Comparison of ENCODE assay signal across 8 cellular contexts in genomic region chr16:71722801-71723536, GRCh38. TPM values are rescaled to one million over a fixed set of nuclear protein-coding genes. Genes with fewer than 3 reads are reported as not detected.
DNase-seq lines count a peak whose midpoint lies in the region; ATAC-seq and TF ChIP-seq lines count a peak whose summit lies in the region.

No MANE protein-coding gene starts in this region.

- ATAC-seq in GM18519 (IDR thresholded peaks at IDR 0.05; ENCODE audit: low FRiP score, unreplicated experiment) (peak; percentile 29), HG03039 (IDR thresholded peaks at IDR 0.05; ENCODE audit: unreplicated experiment) (peak; percentile 28), lower lobe of right lung (peak; percentile 68 to 73)

- H3K4me1 ChIP-seq in ACC112 (ENCODE audit: control insufficient read depth, insufficient read depth, low read length, unreplicated experiment) (peaks cover 9% of the 10 kb centered on the region), lower lobe of right lung (peaks cover 33% of the 10 kb centered on the region)

- H2AFZ ChIP-seq in ACC112 (ENCODE audit: low read length, unreplicated experiment), result peak overlapping the region; percentile 90

- H3K36me3 ChIP-seq in ACC112 (ENCODE audit: insufficient read depth, low read length) (no peaks in the 10 kb centered on the region), lower lobe of right lung (no peaks in the 10 kb centered on the region)

- H3K27ac ChIP-seq in ACC112 (ENCODE audit: low read depth, low read length) (peak overlapping the region; percentile 31; the same call in 1 of the 2 replicates), lower lobe of right lung (peak overlapping the region; percentile 90)

- peak overlapping the region; percentile 84 for H3K27ac Mint-ChIP-seq in activated CD4-positive, alpha-beta memory T cell treated with anti-CD3 and anti-CD28 coated beads for 36 hours

- CTCF ChIA-PET in activated CD4-positive, alpha-beta memory T cell treated with anti-CD3 and anti-CD28 coated beads for 36 hours (lab: Charles Lee), result interaction anchor here (0.9 to 1.4 kb wide), 2 partner anchors 73 to 160 kb away, joined by 4 read pairs; no protein-coding TSS in a partner anchor

- DNase-seq in NCI-H460 (ENCODE audit: extremely low read depth, low read depth), result peak; percentile 53
- peak; percentile 71 for DNase-seq in activated CD4-positive, alpha-beta memory T cell treated with anti-CD3 and anti-CD28 coated beads for 36 hours
- peak; percentile 90 for DNase-seq in ecto neural progenitor cell (ENCODE audit: low spot score)
- peak; percentile 70 for DNase-seq in lower lobe of right lung
- DNase-seq in stimulated activated CD4-positive, alpha-beta T cell treated with anti-CD3 and anti-CD28 coated beads, TNF-alpha, amount 100 ng/mL, for 4 hours (ENCODE audit: low read depth in 3 of 3), result peak; percentile 23 to 42 (median 27)

- H3K4me3 ChIP-seq in ACC112 (ENCODE audit: low read depth, low read length), result peak overlapping the region; percentile 78
- peak overlapping the region; percentile 89 for H3K4me3 ChIP-seq in lower lobe of right lung

- peak overlapping the region; percentile 94 for H3K4me3 Mint-ChIP-seq in activated CD4-positive, alpha-beta memory T cell treated with anti-CD3 and anti-CD28 coated beads for 36 hours

- POLR2A ChIA-PET in activated CD4-positive, alpha-beta memory T cell treated with anti-CD3 and anti-CD28 coated beads for 36 hours (lab: Charles Lee), result interaction anchor here (1.6 kb wide), 1 partner anchor 160 kb away, joined by 5 read pairs; no protein-coding TSS in a partner anchor

- H3K27me3 ChIP-seq in ACC112 (ENCODE audit: insufficient read depth, low read length), result no peaks in the 10 kb centered on the region
- no peaks in the 10 kb centered on the region for H3K27me3 ChIP-seq in lower lobe of right lung (ENCODE audit: low read depth)

- peaks cover 15% of the 10 kb centered on the region for H3K4me1 Mint-ChIP-seq in activated CD4-positive, alpha-beta memory T cell treated with anti-CD3 and anti-CD28 coated beads for 36 hours (ENCODE audit: low read depth)

- no peaks in the 10 kb centered on the region for H3K9me3 ChIP-seq in lower lobe of right lung

- TF ChIP-seq CTCF in lower lobe of right lung (IDR thresholded peaks at IDR 0.05), result no peak

- no peaks in the 10 kb centered on the region for H3K36me3 Mint-ChIP-seq in activated CD4-positive, alpha-beta memory T cell treated with anti-CD3 and anti-CD28 coated beads for 36 hours

- H3K9me3 Mint-ChIP-seq in activated CD4-positive, alpha-beta memory T cell treated with anti-CD3 and anti-CD28 coated beads for 36 hours, result no peaks in the 10 kb centered on the region

- peaks cover 7% of the 10 kb centered on the region for H3K27me3 Mint-ChIP-seq in activated CD4-positive, alpha-beta memory T cell treated with anti-CD3 and anti-CD28 coated beads for 36 hours

- H3K79me2 ChIP-seq in ACC112 (ENCODE audit: control insufficient read depth, insufficient read depth, low read length, unreplicated experiment), result peaks cover 37% of the 10 kb centered on the region

- intact Hi-C loops in activated CD4-positive, alpha-beta memory T cell treated with anti-CD3 and anti-CD28 coated beads for 36 hours (cut with micrococcal nuclease), result loop anchor here (1.0 to 10.0 kb wide), 5 partner anchors 159 to 369 kb away; partner anchors contain the start of genes DHODH, DHX38, IST1 and TXNL4B
- intact Hi-C loops in lower lobe of right lung (cut with DNase I), result no loop called here

RNA-seq across cellular contexts. Expression of gene PHLPP2, which starts 1.5 kb away (rescaled TPM):
- total RNA-seq in NCI-H460 (2014; rRNA removed; shearing (Covaris generic)), result 7.1 and 8.2 TPM in 2 replicates
- polyA plus RNA-seq in NCI-H460 (2014; cell fraction: nucleus; rRNA removed), result 10.3 and 11.3 TPM in 2 replicates
- total RNA-seq in activated CD4-positive, alpha-beta memory T cell treated with anti-CD3 and anti-CD28 coated beads for 36 hours, result 10 to 100 TPM; 10.2 to 11.2 TPM
- total RNA-seq in lower lobe of right lung, result 6.6 TPM

Comparison
In these comparisons a context has a peak if more than half of its experiments do, and no peak if none do; other contexts are left out.
1. Peak in every context shown above with its lines: DNase-seq, ATAC-seq, H3K4me3 ChIP-seq and H3K27ac ChIP-seq.
2. DNase-seq: peak in every context shown above with its lines; median percentile 90 in ecto neural progenitor cell; 71 in activated CD4-positive, alpha-beta memory T cell treated with anti-CD3 and anti-CD28 coated beads for 36 hours; 70 in lower lobe of right lung; 53 in NCI-H460; 27 in stimulated activated CD4-positive, alpha-beta T cell treated with anti-CD3 and anti-CD28 coated beads, TNF-alpha, amount 100 ng/mL, for 4 hours.